ENCODE assay signal across 21 cellular contexts in the genomic region with DNA sequence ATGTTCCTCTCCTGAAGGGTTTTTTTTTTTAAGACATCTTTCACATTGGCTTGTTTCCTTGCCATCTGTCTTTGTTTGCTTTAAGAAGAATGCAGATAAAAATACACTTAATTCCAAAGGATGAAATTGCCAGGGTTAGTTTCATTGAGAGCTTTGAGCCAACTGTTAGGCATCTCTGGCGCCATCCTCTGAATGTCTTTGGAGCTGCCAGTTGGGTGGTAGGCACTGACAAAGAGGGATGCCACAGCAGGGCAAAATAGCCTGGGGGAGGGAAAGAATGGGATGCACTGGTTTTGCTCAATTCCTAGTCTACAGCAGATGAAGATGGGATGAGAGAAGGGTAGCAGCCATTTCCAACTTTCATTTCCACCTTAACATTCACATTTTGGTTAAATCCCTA.
DNase-seq lines count a peak whose midpoint lies in the region; ATAC-seq and TF ChIP-seq lines count a peak whose summit lies in the region.
"Had no signal": no experiment of that assay in that cellular context is flagged by ENCODE, and none has a peak within 500 bp of the region (broad histone marks: within the 10 kb centered on the region; RNA-seq: fewer than 3 reads in every experiment).

No MANE protein-coding gene starts in this region.

- H2AFZ ChIP-seq in Loucy (ENCODE audit: low read length) = no peak overlapping the region

- H3F3A ChIP-seq in Loucy (ENCODE audit: low read depth) = peaks cover 2% of the 10 kb centered on the region; the same call in 1 of the 2 replicates

- H3K27ac ChIP-seq in ectodermal cell (ENCODE audit: insufficient read depth, low read depth, low read length, poor library complexity, severe bottlenecking) (peak overlapping the region; percentile 26), left ventricle myocardium inferior (replicated peaks) (no peak overlapping the region)
- H3K27ac ChIP-seq: C4-2B, SJCRH30 had no signal

- peak; percentile 64 for TF ChIP-seq CTCF in Loucy (conservative IDR thresholded peaks at IDR 0.05; ENCODE audit: low read length)
- TF ChIP-seq CTCF in left ventricle myocardium inferior (IDR thresholded peaks at IDR 0.05; ENCODE audit: borderline replicate concordance) = no peak

- no peaks in the 10 kb centered on the region for H3K9me2 ChIP-seq in Loucy (replicated peaks; ENCODE audit: low read depth, low read length)

- POLR2A ChIA-PET in HEK293T (lab: Yijun Ruan, JAX) = no interaction called here

- CTCF ChIA-PET in HEK293T (lab: Yijun Ruan, JAX) = no interaction called here

- intact Hi-C loops in left ventricle myocardium inferior (cut with micrococcal nuclease) = no loop called here

- H3K36me3 ChIP-seq in Loucy (ENCODE audit: insufficient read depth, low read length) (no peaks in the 10 kb centered on the region), ectodermal cell (ENCODE audit: control insufficient read depth, insufficient read depth, low read length) (no peaks in the 10 kb centered on the region), left ventricle myocardium inferior (no peaks in the 10 kb centered on the region)
- H3K36me3 ChIP-seq: HAP-1 had no signal

- H3K9ac ChIP-seq in Loucy (ENCODE audit: low read depth, low read length, poor library complexity, severe bottlenecking) = no peak overlapping the region

- no peak for ATAC-seq in GM21447 (IDR thresholded peaks at IDR 0.05; ENCODE audit: unreplicated experiment)
- ATAC-seq: CD8-positive, alpha-beta T cell; SK-N-SH treated with all-trans-retinoic acid at 6 μM for 48 hours had no signal

- H3K79me2 ChIP-seq in Loucy (ENCODE audit: insufficient read depth, low read length) = no peaks in the 10 kb centered on the region

- H3K4me3 ChIP-seq in Loucy (ENCODE audit: low read length, poor library complexity, severe bottlenecking) (no peak overlapping the region), ectodermal cell (ENCODE audit: insufficient read depth, low read depth, low read length) (no peak overlapping the region), left ventricle myocardium inferior (no peak overlapping the region)
- H3K4me3 ChIP-seq: HAP-1, SJCRH30 had no signal

- H3K4me1 ChIP-seq in Loucy (ENCODE audit: insufficient read depth, low read length, poor library complexity, severe bottlenecking) = peaks cover 52% of the 10 kb centered on the region
- peaks cover 18% of the 10 kb centered on the region for H3K4me1 ChIP-seq in ectodermal cell (ENCODE audit: control insufficient read depth, insufficient read depth, low read length)
- no peaks in the 10 kb centered on the region for H3K4me1 ChIP-seq in left ventricle myocardium inferior
- H3K4me1 ChIP-seq: HAP-1 had no signal

- H3K9me3 ChIP-seq in Loucy (ENCODE audit: insufficient read depth, low read depth, low read length) (no peaks in the 10 kb centered on the region), ectodermal cell (ENCODE audit: control insufficient read depth, low read length) (no peaks in the 10 kb centered on the region), left ventricle myocardium inferior (replicated peaks) (no peaks in the 10 kb centered on the region)
- H3K9me3 ChIP-seq: HAP-1, SJCRH30 had no signal

- H3K4me2 ChIP-seq in Loucy (ENCODE audit: low read depth, low read length, poor library complexity, severe bottlenecking) = no peak overlapping the region

- DNase-seq in ELF-1 (ENCODE audit: low read depth, low spot score) (peak; percentile 14), iPS-NIHi7 (ENCODE audit: extremely low spot score) (peak; percentile 25), left ventricle myocardium inferior (no peak), HEK293T (ENCODE audit: extremely low spot score) (no peak), COLO829 (ENCODE audit: low spot score) (no peak)
- DNase-seq: CD8-positive, alpha-beta T cell; DND-41; KBM-7; MM.1S; NCI-H2029; NCI-H446; NCI-H524 treated with DMSO at 0.1 percent for 48 hours; OCI-M1; SJCRH30; T-helper 2 cell had no signal

- H3K27me3 ChIP-seq in Loucy (ENCODE audit: insufficient read depth, low read length, poor library complexity, severe bottlenecking) = no peaks in the 10 kb centered on the region
- no peaks in the 10 kb centered on the region for H3K27me3 ChIP-seq in ectodermal cell (ENCODE audit: control insufficient read depth, insufficient read depth, low read length, poor library complexity, severe bottlenecking)
- peaks cover 14% of the 10 kb centered on the region for H3K27me3 ChIP-seq in left ventricle myocardium inferior (ENCODE audit: low read depth)
- H3K27me3 ChIP-seq: SJCRH30 had no signal

- 73 to 79% methylated on average over 1 of the region's 1 CpG for WGBS in ectodermal cell, 2 experiments

- H4K20me1 ChIP-seq in Loucy (ENCODE audit: insufficient read depth, low read length, poor library complexity, severe bottlenecking) = no peaks in the 10 kb centered on the region

TF ChIP-seq in HEK293T, 16 proteins besides CTCF, POLR2A, EP300 and RAD21:
- no peak for TF ChIP-seq HDGF (IDR thresholded peaks at IDR 0.05; ENCODE audit: borderline replicate concordance)
- no peak for TF ChIP-seq ARNT (IDR thresholded peaks at IDR 0.05)
- TF ChIP-seq SUZ12 (IDR thresholded peaks at IDR 0.05) = no peak
- TF ChIP-seq FOXA1 (IDR thresholded peaks at IDR 0.05) = no peak

Comparison
In these comparisons a context has a peak if more than half of its experiments do, and no peak if none do; other contexts are left out.
1. DNase-seq: peak in ELF-1 (single experiment) and iPS-NIHi7 (single experiment); none in left ventricle myocardium inferior (single experiment), HEK293T (single experiment) and COLO829 (single experiment).